ENCODE assay signal across 12 cellular contexts in the genomic region with DNA sequence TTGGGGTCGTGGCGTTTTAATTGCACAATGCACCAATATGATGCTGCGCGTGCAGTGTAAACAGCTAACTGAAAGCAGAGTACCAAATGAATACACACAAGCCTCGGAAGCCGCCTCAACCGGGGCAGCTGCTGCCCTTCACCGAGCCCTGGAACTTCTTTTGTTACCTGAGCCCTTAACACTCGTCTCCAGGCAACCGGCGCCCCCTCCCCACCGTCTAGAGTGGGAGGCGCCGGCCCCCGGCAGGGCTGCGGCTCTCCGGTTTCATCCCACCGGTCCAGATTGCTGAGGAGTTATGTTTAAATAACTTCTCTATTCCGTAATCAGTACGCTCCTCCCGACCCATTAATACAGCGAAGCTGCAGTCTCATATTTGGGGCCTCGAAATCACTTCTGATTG.
A peak's percentile ranks its signal among the peaks of the same experiment; 100 is the strongest.
DNase-seq lines count a peak whose midpoint lies in the region; ATAC-seq lines count a peak whose summit lies in the region.
"Had no signal": no experiment of that assay in that cellular context is flagged by ENCODE, and none has a peak within 500 bp of the region (broad histone marks: within the 10 kb centered on the region; RNA-seq: fewer than 3 reads in every experiment).

No MANE protein-coding gene starts in this region.

- H3K27ac Mint-ChIP-seq in T-helper 2 cell treated with Interferon-gamma antibody and Interleukin-4, amounts not matched to agents 5 μg/mL and 100 μg/mL, for 36 hours: no peak overlapping the region
- H3K27ac Mint-ChIP-seq: activated CD8-positive, alpha-beta memory T cell treated with anti-CD3 and anti-CD28 coated beads, Interleukin-2, amount 10 ng/mL, durations not matched to agents 7 days and 5 days had no signal

- H3K4me3 Mint-ChIP-seq in T-helper 2 cell treated with Interferon-gamma antibody and Interleukin-4, amounts not matched to agents 5 μg/mL and 100 μg/mL, for 36 hours: no peak overlapping the region
- H3K4me3 Mint-ChIP-seq: activated CD8-positive, alpha-beta memory T cell treated with anti-CD3 and anti-CD28 coated beads, Interleukin-2, amount 10 ng/mL, durations not matched to agents 7 days and 5 days had no signal

- no peak for ATAC-seq in HG03342 (IDR thresholded peaks at IDR 0.05; ENCODE audit: unreplicated experiment)
- ATAC-seq: activated CD8-positive, alpha-beta memory T cell treated with anti-CD3 and anti-CD28 coated beads, Interleukin-2, amount 10 ng/mL, durations not matched to agents 7 days and 5 days; Panc1 had no signal

- peaks cover 9% of the 10 kb centered on the region for H3K27me3 Mint-ChIP-seq in T-helper 2 cell treated with Interferon-gamma antibody and Interleukin-4, amounts not matched to agents 5 μg/mL and 100 μg/mL, for 36 hours (ENCODE audit: low read depth)

- H3K4me1 Mint-ChIP-seq in T-helper 2 cell treated with Interferon-gamma antibody and Interleukin-4, amounts not matched to agents 5 μg/mL and 100 μg/mL, for 36 hours (ENCODE audit: low read depth): no peaks in the 10 kb centered on the region
- H3K4me1 Mint-ChIP-seq: activated CD8-positive, alpha-beta memory T cell treated with anti-CD3 and anti-CD28 coated beads, Interleukin-2, amount 10 ng/mL, durations not matched to agents 7 days and 5 days had no signal

- peak; percentile 80 for DNase-seq in COR-L47 (lab: John Stamatoyannopoulos, UW)
- DNase-seq in NCI-H146 treated with DMSO at 0.1 percent for 48 hours (lab: John Stamatoyannopoulos, UW; ENCODE audit: unreplicated experiment): peak; percentile 86
- peak; percentile 23 for DNase-seq in NCI-H774 (lab: John Stamatoyannopoulos, UW)
- DNase-seq in left kidney (ENCODE audit: low read depth, low spot score): peak; percentile 92
- DNase-seq in OCI-M1 (lab: John Stamatoyannopoulos, UW): no peak
- no peak for DNase-seq in T-helper 2 cell treated with Interferon-gamma antibody and Interleukin-4, amounts not matched to agents 5 μg/mL and 100 μg/mL, for 36 hours (ENCODE audit: low spot score)
- no peak for DNase-seq in activated CD4-positive, alpha-beta T cell treated with anti-CD3 and anti-CD28 coated beads, Interleukin-2, amount 50 U/mL, for 4 hours
- DNase-seq: activated CD8-positive, alpha-beta memory T cell treated with anti-CD3 and anti-CD28 coated beads, Interleukin-2, amount 10 ng/mL, durations not matched to agents 7 days and 5 days; T1000; tibial artery had no signal

- no peaks in the 10 kb centered on the region for H3K36me3 Mint-ChIP-seq in T-helper 2 cell treated with Interferon-gamma antibody and Interleukin-4, amounts not matched to agents 5 μg/mL and 100 μg/mL, for 36 hours (ENCODE audit: low read depth)
- H3K36me3 Mint-ChIP-seq: activated CD8-positive, alpha-beta memory T cell treated with anti-CD3 and anti-CD28 coated beads, Interleukin-2, amount 10 ng/mL, durations not matched to agents 7 days and 5 days had no signal

- no peaks in the 10 kb centered on the region for H3K9me3 Mint-ChIP-seq in T-helper 2 cell treated with Interferon-gamma antibody and Interleukin-4, amounts not matched to agents 5 μg/mL and 100 μg/mL, for 36 hours

Comparison
In these comparisons a context has a peak if more than half of its experiments do, and no peak if none do; other contexts are left out.
1. DNase-seq: peak in COR-L47 (single experiment), NCI-H146 treated with DMSO at 0.1 percent for 48 hours (single experiment), NCI-H774 (single experiment) and left kidney (single experiment); none in OCI-M1 (single experiment), T-helper 2 cell treated with Interferon-gamma antibody and Interleukin-4, amounts not matched to agents 5 μg/mL and 100 μg/mL, for 36 hours (single experiment) and activated CD4-positive, alpha-beta T cell treated with anti-CD3 and anti-CD28 coated beads, Interleukin-2, amount 50 U/mL, for 4 hours (0 of 2).